Comparison of ENCODE assay signal across 13 cellular contexts in the genomic region with DNA sequence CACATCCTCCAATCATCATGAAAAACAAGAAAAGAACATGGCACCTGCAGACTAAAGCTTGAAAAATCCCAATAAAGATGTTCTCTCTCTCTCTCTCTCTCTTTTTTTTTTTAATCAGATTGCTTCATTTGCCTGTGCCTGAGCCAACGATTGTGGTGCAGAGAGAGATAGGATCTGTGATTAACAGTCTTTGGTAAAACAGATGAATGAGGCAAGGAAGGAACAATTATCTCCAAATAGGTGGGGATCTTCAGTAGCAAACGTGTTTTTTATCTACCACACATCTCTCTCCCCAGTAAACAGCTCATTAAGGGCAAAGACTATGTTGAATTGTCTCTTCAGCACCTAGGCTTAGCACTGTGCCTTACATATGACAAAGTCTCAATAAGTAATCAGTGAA.
DNase-seq lines count a peak whose midpoint lies in the region; TF ChIP-seq lines count a peak whose summit lies in the region.
"Had no signal": no experiment of that assay in that cellular context is flagged by ENCODE, and none has a peak within 500 bp of the region (broad histone marks: within the 10 kb centered on the region; RNA-seq: fewer than 3 reads in every experiment).

No MANE protein-coding gene starts in this region.

- no peak for TF ChIP-seq CTCF in stomach (IDR thresholded peaks at IDR 0.05)

- TF ChIP-seq POLR2A in stomach (IDR thresholded peaks at IDR 0.05) = no peak

- H3K4me3 ChIP-seq in GM23248 (no peak overlapping the region), stomach (no peak overlapping the region)
- H3K4me3 ChIP-seq: A549 had no signal

- in situ Hi-C loops in GM23248 (cut with MboI) = no loop called here

- intact Hi-C loops in stomach (cut with DNase I; ENCODE audit: low total_unique reads) = no loop called here

- H3K9ac ChIP-seq in GM23248 = no peak overlapping the region

- TF ChIP-seq EP300 in stomach (IDR thresholded peaks at IDR 0.05) = no peak

- no peak overlapping the region for H2AFZ ChIP-seq in GM23248

- H3K36me3 ChIP-seq in GM23248 (ENCODE audit: low read depth) (no peaks in the 10 kb centered on the region), stomach (no peaks in the 10 kb centered on the region)

- no peak overlapping the region for H3K4me2 ChIP-seq in GM23248 (ENCODE audit: unreplicated experiment)
- H3K4me2 ChIP-seq: A549 had no signal

- H3F3A ChIP-seq in GM23248 (ENCODE audit: insufficient read depth) = 0 out of 2 replicates have a peak, but pooled peaks cover 5% of the 10 kb centered on the region

- no peaks in the 10 kb centered on the region for H3K9me3 ChIP-seq in GM23248 (ENCODE audit: low read depth)
- peaks cover 0 to 17% (median 0%) of the 10 kb centered on the region in 4 donors for H3K9me3 ChIP-seq in stomach

- H3K27ac ChIP-seq in GM23248 = no peak overlapping the region
- no peak overlapping the region for H3K27ac ChIP-seq in stomach
- H3K27ac ChIP-seq: A549, HL-60 had no signal

- WGBS in GM23248 (ENCODE audit: low coverage in 1 of 2, low lambda C conversion rate in 2 of 2, missing lambda C conversion rate in 2 of 2), 2 experiments = 3 to 6% methylated on average over 2 of the region's 2 CpGs
- WGBS in stomach, 5 donors = 16 to 31% (median 25%) methylated on average over 2 of the region's 2 CpGs

- H3K27me3 ChIP-seq in GM23248 (replicated peaks; ENCODE audit: insufficient read depth) (peaks cover under 1% of the 10 kb centered on the region; the same call in 1 of the 2 replicates), stomach (no peaks in the 10 kb centered on the region)

- DNase-seq in GM23248 = peak; percentile 42
- DNase-seq in RPMI7951 (ENCODE audit: low read depth) = peak; percentile 48
- peak; percentile 56 for DNase-seq in amniotic epithelial cell (ENCODE audit: low read depth)
- no peak for DNase-seq in stimulated activated CD4-positive, alpha-beta T cell treated with anti-CD3 and anti-CD28 coated beads, Interleukin-4, amount 100 ng/mL, for 4 hours
- no peak for DNase-seq in stomach
- DNase-seq in ecto neural progenitor cell (ENCODE audit: low spot score) = no peak
- DNase-seq: CD8-positive, alpha-beta T cell; COR-L47; DMS153; DMS79 treated with DMSO at 0.1 percent for 48 hours; GDM1 had no signal

- no peaks in the 10 kb centered on the region for H4K20me1 ChIP-seq in GM23248 (ENCODE audit: insufficient read depth)

- peaks cover 14% of the 10 kb centered on the region for H3K4me1 ChIP-seq in GM23248 (ENCODE audit: insufficient read depth)
- peaks cover 0 to 12% (median 4%) of the 10 kb centered on the region in 4 donors for H3K4me1 ChIP-seq in stomach
- H3K4me1 ChIP-seq: A549 had no signal

- H3K9me2 ChIP-seq in GM23248 (ENCODE audit: insufficient read depth) = no peaks in the 10 kb centered on the region

- no peaks in the 10 kb centered on the region for H3K79me2 ChIP-seq in GM23248 (ENCODE audit: insufficient read depth)

Comparison
In these comparisons a context has a peak if more than half of its experiments do, and no peak if none do; other contexts are left out.
1. DNase-seq: peak in GM23248 (single experiment), RPMI7951 (single experiment) and amniotic epithelial cell (single experiment); none in stimulated activated CD4-positive, alpha-beta T cell treated with anti-CD3 and anti-CD28 coated beads, Interleukin-4, amount 100 ng/mL, for 4 hours (0 of 2), stomach (single experiment) and ecto neural progenitor cell (single experiment).